Comparison of ENCODE assay signal across 19 cellular contexts in the genomic region with DNA sequence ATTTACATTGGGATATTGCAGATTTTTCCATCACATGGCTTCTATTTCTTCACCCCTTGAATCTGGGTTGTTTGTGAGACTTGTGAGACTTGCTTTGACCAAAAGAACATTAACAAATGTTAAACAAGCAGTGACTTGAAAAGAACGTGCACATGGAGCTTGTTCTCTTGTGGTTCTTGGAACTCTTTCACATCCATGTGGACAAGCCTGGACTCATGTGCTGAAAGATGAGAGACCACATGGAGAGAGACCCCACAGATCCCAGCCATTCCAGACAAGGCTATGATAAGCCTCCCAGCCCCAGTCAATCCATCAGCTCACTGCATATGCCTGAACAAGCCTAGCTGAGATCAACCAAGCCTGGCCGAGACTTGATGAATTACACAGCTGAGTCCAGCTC.
DNase-seq lines count a peak whose midpoint lies in the region; ATAC-seq, FAIRE-seq and TF ChIP-seq lines count a peak whose summit lies in the region.
"Had no signal": no experiment of that assay in that cellular context is flagged by ENCODE, and none has a peak within 500 bp of the region (broad histone marks: within the 10 kb centered on the region; RNA-seq: fewer than 3 reads in every experiment).

No MANE protein-coding gene starts in this region.

- POLR2A ChIA-PET in HepG2 (lab: Yijun Ruan, JAX), result no interaction called here

- H2AFZ ChIP-seq in HepG2 (ENCODE audit: low read length), result no peak overlapping the region
- H2AFZ ChIP-seq: GM23338 had no signal

- TF ChIP-seq CTCF in HepG2 (CRISPR knock-in tag; IDR thresholded peaks at IDR 0.05) (no peak), right lobe of liver (IDR thresholded peaks at IDR 0.05) (no peak), epithelial cell of esophagus (IDR thresholded peaks at IDR 0.05; ENCODE audit: insufficient read depth, low read depth, low read length, missing control alignments) (no peak), foreskin keratinocyte (conservative IDR thresholded peaks at IDR 0.05) (no peak)

- H3K9me3 ChIP-seq in HepG2 (ENCODE audit: low read length) (peaks cover 71% of the 10 kb centered on the region), right lobe of liver (peaks cover 0 to 5% (median 0%) of the 10 kb centered on the region in 4 donors)
- H3K9me3 ChIP-seq: Caco-2 had no signal

- H3K27ac ChIP-seq in HepG2 (ENCODE audit: extremely low read length, insufficient read depth, low read length) (no peak overlapping the region), right lobe of liver (no peak overlapping the region), foreskin keratinocyte (no peak overlapping the region)

- no peak for TF ChIP-seq EP300 in HepG2 (IDR thresholded peaks at IDR 0.05; ENCODE audit: low read depth in 2 of 2, low read length in 2 of 2)
- TF ChIP-seq EP300 in HepG2 (CRISPR knock-in tag; IDR thresholded peaks at IDR 0.05; ENCODE audit: borderline replicate concordance), result no peak

- H4K20me1 ChIP-seq in HepG2 (ENCODE audit: insufficient read depth, low read length), result no peaks in the 10 kb centered on the region

- no peaks in the 10 kb centered on the region for H3K79me2 ChIP-seq in HepG2 (ENCODE audit: insufficient read depth, low read length)

- no peak for TF ChIP-seq RAD21 in HepG2 (CRISPR knock-in tag; IDR thresholded peaks at IDR 0.05)

- 51% methylated on average over 2 of the region's 2 CpGs for WGBS in HepG2 (ENCODE audit: low lambda C conversion rate)
- 70% methylated on average over 2 of the region's 2 CpGs for WGBS in right lobe of liver (ENCODE audit: insufficient coverage, low coverage, low lambda C conversion rate, missing lambda C conversion rate)

- ATAC-seq in HepG2 (no peak), right lobe of liver (no peak), foreskin keratinocyte (no peak), GM21515 (IDR thresholded peaks at IDR 0.05; ENCODE audit: unreplicated experiment) (no peak), GM21367 (IDR thresholded peaks at IDR 0.05; ENCODE audit: unreplicated experiment) (no peak)
- ATAC-seq: GM23338 had no signal

- DNase-seq in HepG2 (ENCODE audit: low spot score), result no peak
- DNase-seq in right lobe of liver, result no peak
- peak; percentile 56 for DNase-seq in epithelial cell of esophagus (ENCODE audit: low read depth)
- peak; percentile 54 for DNase-seq in foreskin keratinocyte
- DNase-seq in SW 1271 (lab: John Stamatoyannopoulos, UW), result no peak
- DNase-seq: 8988T; C1 segment of cervical spinal cord; Caco-2; CD4-positive, CD25-positive, alpha-beta regulatory T cell; CD8-positive, alpha-beta memory T cell; HCEC 1CT had no signal

- TF ChIP-seq POLR2A in HepG2 (IDR thresholded peaks at IDR 0.05; ENCODE audit: insufficient read depth in 1 of 2, low read depth in 2 of 2, low read length in 2 of 2) (no peak), right lobe of liver (IDR thresholded peaks at IDR 0.05) (no peak)

- no peaks in the 10 kb centered on the region for H3K4me1 ChIP-seq in HepG2 (ENCODE audit: insufficient read depth, low read length)
- H3K4me1 ChIP-seq in right lobe of liver, result no peaks in the 10 kb centered on the region
- H3K4me1 ChIP-seq in foreskin keratinocyte, result no peaks in the 10 kb centered on the region
- H3K4me1 ChIP-seq: Caco-2 had no signal

- H3K4me3 ChIP-seq in HepG2 (replicated peaks in 1 of 3; ENCODE audit: insufficient read depth in 1 of 3, low read depth in 2 of 3, low read length in 3 of 3) (no peak overlapping the region), right lobe of liver (no peak overlapping the region), epithelial cell of esophagus (ENCODE audit: low read length) (no peak overlapping the region)
- H3K4me3 ChIP-seq: GM23338 had no signal

- H3K4me2 ChIP-seq in HepG2 (ENCODE audit: low read depth, low read length), result no peak overlapping the region
- H3K4me2 ChIP-seq: GM23338 had no signal

- H3K36me3 ChIP-seq in HepG2 (replicated peaks in 1 of 2; ENCODE audit: control insufficient read depth in 1 of 2, insufficient read depth in 2 of 2, low read length in 2 of 2) (no peaks in the 10 kb centered on the region), right lobe of liver (no peaks in the 10 kb centered on the region)

- H3K9ac ChIP-seq in HepG2 (ENCODE audit: insufficient read depth, low read depth, low read length), result no peak overlapping the region

- intact Hi-C loops in HepG2 (cut with micrococcal nuclease; ENCODE audit: unreplicated experiment), result no loop called here
- intact Hi-C loops in right lobe of liver (cut with DNase I), result no loop called here

- no peaks in the 10 kb centered on the region for H3K27me3 ChIP-seq in HepG2 (ENCODE audit: control insufficient read depth in 1 of 2, insufficient read depth in 2 of 2, low read length in 2 of 2)
- no peaks in the 10 kb centered on the region for H3K27me3 ChIP-seq in right lobe of liver
- H3K27me3 ChIP-seq in foreskin keratinocyte, result no peaks in the 10 kb centered on the region

- CTCF ChIA-PET in HepG2 (lab: Yijun Ruan, JAX; ENCODE audit: low intra/inter-chr PET ratio, low total read pairs), result no interaction called here

- no peak for FAIRE-seq in HepG2 (lab: Jason Lieb, UNC)
- FAIRE-seq: D721Med, G401.6, GM12891, GM19239, H54 had no signal

- BruUV-seq in HepG2 (replicated peaks; lab: Mats Ljungman, UMichigan), result no TSS peak

- in situ Hi-C loops in HepG2 (cut with HindIII; ENCODE audit: extremely low pct_ligation_motif_present, low pct_unique_long_range_greater_than_20kb), result no loop called here

TF ChIP-seq in HepG2, 621 proteins besides CTCF, POLR2A, EP300 and RAD21:
- no peak for TF ChIP-seq ZNF33B (CRISPR knock-in tag; IDR thresholded peaks at IDR 0.05)
- TF ChIP-seq MNT (IDR thresholded peaks at IDR 0.05), result peak; percentile 64
- TF ChIP-seq RBM22 (optimal IDR thresholded peaks at IDR 0.05; ENCODE audit: low read length), result peak; percentile 27
- TF ChIP-seq GLI4 (CRISPR knock-in tag; IDR thresholded peaks at IDR 0.05; ENCODE audit: borderline replicate concordance), result no peak
- no peak for TF ChIP-seq CCAR2 (optimal IDR thresholded peaks at IDR 0.05; ENCODE audit: low read depth, low read length)
- TF ChIP-seq KLF15 (CRISPR knock-in tag; IDR thresholded peaks at IDR 0.05; ENCODE audit: borderline replicate concordance), result no peak
TF ChIP-seq in HepG2: peak in this region for 2.

Comparison
In these comparisons a context has a peak if more than half of its experiments do, and no peak if none do; other contexts are left out.
1. DNase-seq: peak in epithelial cell of esophagus (single experiment) and foreskin keratinocyte (2 of 2); none in HepG2 (single experiment), right lobe of liver (0 of 3) and SW 1271 (0 of 2).